30 cellular contexts compared by ENCODE assay signal in the genomic region with DNA sequence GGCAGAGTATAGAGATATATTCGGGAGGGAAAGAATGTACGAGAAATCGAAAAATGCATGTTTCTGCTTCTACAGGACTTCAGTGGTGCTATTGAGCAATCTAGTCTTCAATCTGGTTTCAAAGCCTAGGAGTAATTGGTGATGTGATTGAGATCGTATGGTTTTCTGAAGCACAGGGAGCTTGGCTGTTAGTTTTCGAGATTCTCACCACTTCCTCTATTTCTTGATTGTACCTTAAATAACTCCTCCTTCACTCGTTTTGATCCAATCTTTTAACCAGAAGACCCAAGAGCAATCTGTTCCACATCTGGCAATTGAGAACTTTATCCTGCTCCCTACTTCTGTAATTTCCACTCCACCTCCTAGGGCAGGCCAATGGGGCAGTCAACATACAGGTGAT. TPM values are rescaled to one million over a fixed set of nuclear protein-coding genes. Genes with fewer than 3 reads are reported as not detected.
"Had no signal": no experiment of that assay in that cellular context is flagged by ENCODE, and none has a peak within 500 bp of the region (broad histone marks: within the 10 kb centered on the region; RNA-seq: fewer than 3 reads in every experiment).

No MANE protein-coding gene starts in this region.

- ATAC-seq: activated CD4-positive, alpha-beta T cell treated with anti-CD3 and anti-CD28 coated beads for 36 hours; activated CD8-positive, alpha-beta memory T cell treated with anti-CD3 and anti-CD28 coated beads, Interleukin-2, amount 10 ng/mL, durations not matched to agents 7 days and 5 days; activated CD8-positive, alpha-beta T cell treated with anti-CD3 and anti-CD28 coated beads, Interleukin-2, amount 10 ng/mL, durations not matched to agents 7 days and 5 days; activated naive CD8-positive, alpha-beta T cell treated with anti-CD3 and anti-CD28 coated beads, Interleukin-2, amount 50 U/mL, for 24 hours; body of pancreas; effector memory CD8-positive, alpha-beta T cell; foreskin keratinocyte; gastrocnemius medialis; heart left ventricle had no signal

- DNase-seq: activated CD4-positive, alpha-beta memory T cell treated with anti-CD3 and anti-CD28 coated beads for 36 hours; activated CD4-positive, alpha-beta T cell treated with anti-CD3 and anti-CD28 coated beads for 36 hours; activated CD4-positive, alpha-beta T cell treated with anti-CD3 and anti-CD28 coated beads, Interleukin-2, amount 10 ng/mL, durations not matched to agents 24 days and 14 days; activated CD4-positive, CD25-positive, alpha-beta regulatory T cell; activated CD4-positive, CD25-positive, alpha-beta regulatory T cell treated with anti-CD3 and anti-CD28 coated beads, Interleukin-2, amount 50 U/mL, for 72 hours; activated CD8-positive, alpha-beta memory T cell treated with anti-CD3 and anti-CD28 coated beads, Interleukin-2, amount 10 ng/mL, durations not matched to agents 7 days and 5 days; activated CD8-positive, alpha-beta memory T cell treated with anti-CD3 and anti-CD28 coated beads, Interleukin-2, amount 50 U/mL, for 4 hours; activated CD8-positive, alpha-beta T cell treated with anti-CD3 and anti-CD28 coated beads, Interleukin-2, amount 10 ng/mL, durations not matched to agents 7 days and 5 days; activated effector memory CD4-positive, alpha-beta T cell treated with anti-CD3 and anti-CD28 coated beads, Interleukin-2, amount 50 U/mL, for 16 hours; activated naive CD4-positive, alpha-beta T cell treated with anti-CD3 and anti-CD28 coated beads for 36 hours; activated naive CD8-positive, alpha-beta T cell treated with anti-CD3 and anti-CD28 coated beads for 36 hours; activated naive CD8-positive, alpha-beta T cell treated with anti-CD3 and anti-CD28 coated beads, Interleukin-2, amount 50 U/mL, for 24 hours; activated T-cell treated with anti-CD3 and anti-CD28 coated beads, Interleukin-2, amount 50 U/mL, for 1 hour; activated T-cell treated with anti-CD3 and anti-CD28 coated beads, Interleukin-2, amount 50 U/mL, for 48 hours; adrenal gland; amygdala; aorta; body of pancreas; caudate nucleus; cortex of kidney; dermis blood vessel endothelial cell; effector CD4-positive, alpha-beta T cell; effector memory CD8-positive, alpha-beta T cell; erythroblast; foreskin keratinocyte; gastrocnemius medialis; glutamatergic neuron; heart left ventricle; T1000 had no signal

- FAIRE-seq: colon had no signal

RNA-seq across cellular contexts. Expression of a gene that starts 0.5 kb away (rescaled TPM):
- polyA plus RNA-seq: adrenal gland, aorta, foreskin keratinocyte, heart left ventricle had no signal
